Comparison of ENCODE assay signal across 7 cellular contexts in genomic region chr2:55175254-55176093, GRCh38. TPM values are rescaled to one million over a fixed set of nuclear protein-coding genes. Genes with fewer than 3 reads are reported as not detected.
DNase-seq lines count a peak whose midpoint lies in the region; ATAC-seq and TF ChIP-seq lines count a peak whose summit lies in the region.

No MANE protein-coding gene starts in this region.

- peak; percentile 89 to 90 for ATAC-seq in gastrocnemius medialis

- H3K27me3 ChIP-seq in WERI-Rb-1 (ENCODE audit: insufficient read depth, low read depth, severe bottlenecking): no peaks in the 10 kb centered on the region
- no peaks in the 10 kb centered on the region for H3K27me3 ChIP-seq in gastrocnemius medialis

- H3K9me3 ChIP-seq in WERI-Rb-1 (ENCODE audit: severe bottlenecking) (no peaks in the 10 kb centered on the region), gastrocnemius medialis (no peaks in the 10 kb centered on the region)

- TF ChIP-seq CTCF in WERI-Rb-1 (IDR thresholded peaks at IDR 0.05; ENCODE audit: low read depth, low read length) (peak; percentile 46), gastrocnemius medialis (IDR thresholded peaks at IDR 0.05 in 4 of 5, conservative IDR thresholded peaks at IDR 0.05 in 1 of 5) (peak; percentile 16 to 61 (median 58))

- no peak overlapping the region for H3K27ac ChIP-seq in WERI-Rb-1
- no peak overlapping the region for H3K27ac ChIP-seq in gastrocnemius medialis

- TF ChIP-seq POLR2A in gastrocnemius medialis (IDR thresholded peaks at IDR 0.05): no peak

- in situ Hi-C loops in gastrocnemius medialis (cut with MboI; ENCODE audit: low sequenced_read_pairs in 4 of 4): loop anchor here in 3 of 4 donors (10.0 to 25.0 kb wide), 3 partner anchors 263 to 313 kb away; no protein-coding TSS in a partner anchor

- no peak overlapping the region for H3K4me3 ChIP-seq in WERI-Rb-1 (ENCODE audit: low read depth, low read length)
- no peak overlapping the region for H3K4me3 ChIP-seq in gastrocnemius medialis

- H3K36me3 ChIP-seq in WERI-Rb-1 (no peaks in the 10 kb centered on the region), gastrocnemius medialis (no peaks in the 10 kb centered on the region)

- intact Hi-C loops in gastrocnemius medialis (cut with DNase I; ENCODE audit: low total_unique reads): loop anchor here (1.0 to 2.0 kb wide), 2 partner anchors 160 to 277 kb away; no protein-coding TSS in a partner anchor

- H3K4me1 ChIP-seq in gastrocnemius medialis: peaks cover 0 to 6% of the 10 kb centered on the region in 2 donors

- DNase-seq in Daoy (ENCODE audit: low read depth): peak; percentile 29
- DNase-seq in H4 (ENCODE audit: low spot score): peak; percentile 64
- peak; percentile 9 for DNase-seq in NCI-H2029 treated with DMSO at 0.1 percent for 48 hours (lab: John Stamatoyannopoulos, UW)
- DNase-seq in WERI-Rb-1: no peak
- peak; percentile 47 for DNase-seq in glomerular visceral epithelial cell (ENCODE audit: extremely low spot score)
- DNase-seq in gastrocnemius medialis: no peak
- DNase-seq in stimulated activated CD4-positive, alpha-beta T cell treated with anti-CD3 and anti-CD28 coated beads, Interleukin-4, amount 100 ng/mL, for 24 hours: no peak

RNA-seq across cellular contexts. Expression of gene CLHC1, which starts 56.6 kb away (rescaled TPM):
- total RNA-seq in Daoy (2014; rRNA removed; shearing (Covaris generic)): 3.6 and 7.0 TPM in 2 replicates
- total RNA-seq in H4 (2014; rRNA removed; shearing (Covaris generic)): 0.78 and 4.4 TPM in 2 replicates
- 1 to 10 TPM in 1 of 4 donors, under 1 TPM in 2, not detected in 1; 0.46 to 4.9 (median 0.85) TPM for total RNA-seq in gastrocnemius medialis

RNA-seq across cellular contexts. Expression of gene RPS27A, which starts 57.0 kb away (rescaled TPM):
- total RNA-seq in Daoy (2014; rRNA removed; shearing (Covaris generic)): 2,172 and 3,065 TPM in 2 replicates
- total RNA-seq in H4 (2014; rRNA removed; shearing (Covaris generic)): 3,108 and 3,345 TPM in 2 replicates
- total RNA-seq in gastrocnemius medialis: 1,000 to 10,000 TPM in 1 of 4 donors, 100 to 1,000 TPM in 3; 884 to 1,266 (median 965) TPM

Comparison
In these comparisons a context has a peak if more than half of its experiments do, and no peak if none do; other contexts are left out.
1. DNase-seq: peak in Daoy (single experiment), H4 (single experiment), NCI-H2029 treated with DMSO at 0.1 percent for 48 hours (single experiment) and glomerular visceral epithelial cell (single experiment); none in WERI-Rb-1 (single experiment), gastrocnemius medialis (0 of 2) and stimulated activated CD4-positive, alpha-beta T cell treated with anti-CD3 and anti-CD28 coated beads, Interleukin-4, amount 100 ng/mL, for 24 hours (single experiment).